ENCODE assay signal across 14 cellular contexts in the genomic region with DNA sequence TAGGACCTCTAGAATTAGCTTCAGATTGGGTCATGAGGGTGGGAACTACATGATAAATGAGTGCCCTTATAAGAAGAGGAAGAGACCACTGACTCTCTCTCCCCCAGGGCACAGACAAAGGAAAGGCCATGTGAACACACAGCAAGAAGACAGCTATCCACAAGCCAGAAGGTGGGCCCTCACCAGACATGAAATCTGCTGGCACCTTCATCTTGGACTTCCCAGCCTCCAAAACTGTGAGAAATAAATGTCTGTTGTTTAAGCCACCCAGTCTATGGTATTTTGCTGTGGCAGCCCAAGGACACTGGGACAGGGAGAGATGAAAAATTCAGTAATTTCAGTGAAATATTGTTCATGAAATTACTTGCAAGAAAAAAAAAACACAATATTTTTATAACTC. TPM values are rescaled to one million over a fixed set of nuclear protein-coding genes. Genes with fewer than 3 reads are reported as not detected.
DNase-seq lines count a peak whose midpoint lies in the region; ATAC-seq and TF ChIP-seq lines count a peak whose summit lies in the region.
"Had no signal": no experiment of that assay in that cellular context is flagged by ENCODE, and none has a peak within 500 bp of the region (broad histone marks: within the 10 kb centered on the region; RNA-seq: fewer than 3 reads in every experiment).

No MANE protein-coding gene starts in this region.

- peaks cover 58% of the 10 kb centered on the region for H3K4me1 Mint-ChIP-seq in mesothelial cell of epicardium

- POLR2A ChIA-PET in HEK293 (lab: Yijun Ruan, JAX): interaction anchor here (1.2 kb wide), 1 partner anchor 43 kb away, joined by 3 read pairs; no protein-coding TSS in a partner anchor

- peaks cover 6% of the 10 kb centered on the region for H3K36me3 Mint-ChIP-seq in mesothelial cell of epicardium
- H3K36me3 Mint-ChIP-seq: activated naive CD4-positive, alpha-beta T cell treated with anti-CD3 and anti-CD28 coated beads, Interleukin-2, amount 50 U/mL, for 24 hours had no signal

- DNase-seq in mesothelial cell of epicardium (ENCODE audit: low spot score in 2 of 2, unreplicated experiment in 2 of 2) (no peak), COR-L47 (lab: John Stamatoyannopoulos, UW) (no peak), coronary artery (ENCODE audit: low spot score) (no peak), COLO668 (lab: John Stamatoyannopoulos, UW; ENCODE audit: unreplicated experiment) (no peak)
- DNase-seq: Kasumi-1, mammary epithelial cell, NCI-H2029 treated with DMSO at 0.1 percent for 48 hours, NCI-H748 treated with DMSO at 0.1 percent for 48 hours, ovary had no signal

- H3K27ac Mint-ChIP-seq in mesothelial cell of epicardium: peak overlapping the region; percentile 88

- H3K4me3 Mint-ChIP-seq in mesothelial cell of epicardium: no peak overlapping the region
- H3K4me3 Mint-ChIP-seq: activated naive CD4-positive, alpha-beta T cell treated with anti-CD3 and anti-CD28 coated beads, Interleukin-2, amount 50 U/mL, for 24 hours had no signal

- H3K9ac ChIP-seq in subcutaneous abdominal adipose tissue (ENCODE audit: low read length in 5 of 5): no peak overlapping the region

- peaks cover 0 to 7% of the 10 kb centered on the region in 2 experiments; a peak in 2 of 3 replicates for H3K36me3 ChIP-seq in HEK293 (ENCODE audit: control insufficient read depth in 2 of 2, insufficient read depth in 1 of 2, low read length in 2 of 2)
- H3K36me3 ChIP-seq in subcutaneous abdominal adipose tissue (ENCODE audit: control insufficient read depth in 5 of 5, insufficient read depth in 5 of 5, low read length in 5 of 5): peaks cover 0 to 2% (median 0%) of the 10 kb centered on the region in 5 donors
- H3K36me3 ChIP-seq: ovary had no signal

- no peaks in the 10 kb centered on the region for H3K27me3 Mint-ChIP-seq in mesothelial cell of epicardium (ENCODE audit: low read depth)
- H3K27me3 Mint-ChIP-seq: activated naive CD4-positive, alpha-beta T cell treated with anti-CD3 and anti-CD28 coated beads, Interleukin-2, amount 50 U/mL, for 24 hours had no signal

- H3K27me3 ChIP-seq in subcutaneous abdominal adipose tissue (ENCODE audit: control insufficient read depth in 5 of 5, insufficient read depth in 4 of 5, low read length in 5 of 5): no peaks in the 10 kb centered on the region
- H3K27me3 ChIP-seq: ovary had no signal

- ATAC-seq in GM21723 (IDR thresholded peaks at IDR 0.05; ENCODE audit: unreplicated experiment): no peak

- H3K9me3 ChIP-seq in HEK293 (ENCODE audit: control insufficient read depth, insufficient read depth, low read depth, low read length) (no peaks in the 10 kb centered on the region), subcutaneous abdominal adipose tissue (ENCODE audit: control insufficient read depth in 5 of 5, low read length in 5 of 5) (no peaks in the 10 kb centered on the region)
- H3K9me3 ChIP-seq: ovary had no signal

- peaks cover 21% of the 10 kb centered on the region for H3K4me1 ChIP-seq in HEK293 (ENCODE audit: control insufficient read depth, insufficient read depth, low read length)
- peaks cover 0 to 42% (median 29%) of the 10 kb centered on the region in 5 donors for H3K4me1 ChIP-seq in subcutaneous abdominal adipose tissue (ENCODE audit: control insufficient read depth in 5 of 5, insufficient read depth in 5 of 5, low read length in 5 of 5)

- TF ChIP-seq CTCF in HEK293 (tag by site-specific recombination; IDR thresholded peaks at IDR 0.05) (no peak), WI38 (IDR thresholded peaks at IDR 0.05; ENCODE audit: low read depth, low read length) (no peak), mesothelial cell of epicardium (IDR thresholded peaks at IDR 0.05; ENCODE audit: unreplicated experiment) (no peak), coronary artery (IDR thresholded peaks at IDR 0.05) (no peak)

- no peak overlapping the region for H3K4me3 ChIP-seq in HEK293 (ENCODE audit: low read depth, low read length)
- peak overlapping the region; percentile 37 for H3K4me3 ChIP-seq in WI38 (ENCODE audit: low read depth, low read length)
- H3K4me3 ChIP-seq in subcutaneous abdominal adipose tissue (ENCODE audit: low read depth in 1 of 5, low read length in 5 of 5): no peak overlapping the region
- H3K4me3 ChIP-seq in coronary artery: no peak overlapping the region
- H3K4me3 ChIP-seq: ovary had no signal

- H3K27ac ChIP-seq in HEK293 (ENCODE audit: extremely low read depth, low read depth, low read length) (no peak overlapping the region), subcutaneous abdominal adipose tissue (ENCODE audit: low read depth, low read length) (peak overlapping the region; percentile 13), coronary artery (peak overlapping the region in 1 of 2 donors; percentile 65)

- no peaks in the 10 kb centered on the region for H3K9me3 Mint-ChIP-seq in mesothelial cell of epicardium
- H3K9me3 Mint-ChIP-seq: activated naive CD4-positive, alpha-beta T cell treated with anti-CD3 and anti-CD28 coated beads, Interleukin-2, amount 50 U/mL, for 24 hours had no signal

- CTCF ChIA-PET in HEK293 (lab: Yijun Ruan, JAX): interaction anchor here (4.4 kb wide), 1 partner anchor 43 kb away, joined by 36 read pairs; no protein-coding TSS in a partner anchor

TF ChIP-seq in HEK293, 187 proteins besides CTCF, POLR2A, EP300 and RAD21:
- TF ChIP-seq GLIS2 (tag by site-specific recombination; IDR thresholded peaks at IDR 0.05) (no peak), ZFP37 (tag by site-specific recombination; IDR thresholded peaks at IDR 0.05) (peak; percentile 86; the same call in 1 of the 2 replicates), ZNF791 (tag by site-specific recombination; IDR thresholded peaks at IDR 0.05) (no peak)
- TF ChIP-seq, protein P1, sequence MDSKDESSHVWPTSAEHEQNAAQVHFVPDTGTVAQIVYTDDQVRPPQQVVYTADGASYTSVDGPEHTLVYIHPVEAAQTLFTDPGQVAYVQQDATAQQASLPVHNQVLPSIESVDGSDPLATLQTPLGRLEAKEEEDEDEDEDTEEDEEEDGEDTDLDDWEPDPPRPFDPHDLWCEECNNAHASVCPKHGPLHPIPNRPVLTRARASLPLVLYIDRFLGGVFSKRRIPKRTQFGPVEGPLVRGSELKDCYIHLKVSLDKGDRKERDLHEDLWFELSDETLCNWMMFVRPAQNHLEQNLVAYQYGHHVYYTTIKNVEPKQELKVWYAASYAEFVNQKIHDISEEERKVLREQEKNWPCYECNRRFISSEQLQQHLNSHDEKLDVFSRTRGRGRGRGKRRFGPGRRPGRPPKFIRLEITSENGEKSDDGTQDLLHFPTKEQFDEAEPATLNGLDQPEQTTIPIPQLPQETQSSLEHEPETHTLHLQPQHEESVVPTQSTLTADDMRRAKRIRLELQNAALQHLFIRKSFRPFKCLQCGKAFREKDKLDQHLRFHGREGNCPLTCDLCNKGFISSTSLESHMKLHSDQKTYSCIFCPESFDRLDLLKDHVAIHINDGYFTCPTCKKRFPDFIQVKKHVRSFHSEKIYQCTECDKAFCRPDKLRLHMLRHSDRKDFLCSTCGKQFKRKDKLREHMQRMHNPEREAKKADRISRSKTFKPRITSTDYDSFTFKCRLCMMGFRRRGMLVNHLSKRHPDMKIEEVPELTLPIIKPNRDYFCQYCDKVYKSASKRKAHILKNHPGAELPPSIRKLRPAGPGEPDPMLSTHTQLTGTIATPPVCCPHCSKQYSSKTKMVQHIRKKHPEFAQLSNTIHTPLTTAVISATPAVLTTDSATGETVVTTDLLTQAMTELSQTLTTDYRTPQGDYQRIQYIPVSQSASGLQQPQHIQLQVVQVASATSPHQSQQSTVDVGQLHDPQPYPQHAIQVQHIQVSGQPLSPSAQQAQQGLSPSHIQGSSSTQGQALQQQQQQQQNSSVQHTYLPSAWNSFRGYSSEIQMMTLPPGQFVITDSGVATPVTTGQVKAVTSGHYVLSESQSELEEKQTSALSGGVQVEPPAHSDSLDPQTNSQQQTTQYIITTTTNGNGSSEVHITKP (tag by site-specific recombination; IDR thresholded peaks at IDR 0.05): 0 out of 2 replicates have a peak, but pooled peaks have one; percentile 28
- TF ChIP-seq, protein P2, sequence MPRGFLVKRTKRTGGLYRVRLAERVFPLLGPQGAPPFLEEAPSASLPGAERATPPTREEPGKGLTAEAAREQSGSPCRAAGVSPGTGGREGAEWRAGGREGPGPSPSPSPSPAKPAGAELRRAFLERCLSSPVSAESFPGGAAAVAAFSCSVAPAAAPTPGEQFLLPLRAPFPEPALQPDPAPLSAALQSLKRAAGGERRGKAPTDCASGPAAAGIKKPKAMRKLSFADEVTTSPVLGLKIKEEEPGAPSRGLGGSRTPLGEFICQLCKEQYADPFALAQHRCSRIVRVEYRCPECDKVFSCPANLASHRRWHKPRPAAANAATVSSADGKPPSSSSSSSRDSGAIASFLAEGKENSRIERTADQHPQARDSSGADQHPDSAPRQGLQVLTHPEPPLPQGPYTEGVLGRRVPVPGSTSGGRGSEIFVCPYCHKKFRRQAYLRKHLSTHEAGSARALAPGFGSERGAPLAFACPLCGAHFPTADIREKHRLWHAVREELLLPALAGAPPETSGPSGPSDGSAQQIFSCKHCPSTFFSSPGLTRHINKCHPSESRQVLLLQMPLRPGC (tag by site-specific recombination; IDR thresholded peaks at IDR 0.05): no peak

RNA-seq across cellular contexts. Expression of a gene that starts 5.9 kb away (rescaled TPM):
- 209 to 212 TPM (median 210 TPM) in 3 replicates for total RNA-seq in mesothelial cell of epicardium
